ENCODE assay signal across 1 cellular context in the genomic region with DNA sequence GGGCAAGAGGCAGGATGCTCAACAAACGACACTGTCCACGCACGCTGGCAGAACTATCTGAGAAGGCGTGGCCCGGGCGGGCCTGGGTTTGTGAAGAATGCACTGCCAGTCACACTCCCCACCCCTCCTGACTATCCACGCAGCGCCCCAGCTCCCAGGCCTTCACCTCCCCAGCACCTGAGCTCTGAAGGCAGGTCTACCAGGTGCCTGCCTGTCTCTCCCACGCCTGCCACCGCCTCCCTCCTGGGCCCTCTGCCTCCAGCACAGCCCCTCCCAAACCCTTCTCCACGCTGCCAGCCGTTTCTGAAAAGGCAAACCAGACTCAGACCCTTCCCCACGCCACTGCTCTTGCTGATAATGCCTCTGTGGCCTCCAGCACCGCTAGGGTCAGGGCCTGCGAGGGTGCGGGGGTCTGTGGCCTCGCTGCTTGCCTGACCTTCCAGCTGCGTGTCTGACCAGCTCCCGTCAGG.
TF ChIP-seq lines count a peak whose summit lies in the region.

No MANE protein-coding gene starts in this region.

TF ChIP-seq in K562, 482 proteins besides CTCF, POLR2A, EP300 and RAD21:
- TF ChIP-seq RBFOX2 (IDR thresholded peaks at IDR 0.05; ENCODE audit: low read depth, low read length): peak; percentile 43
- TF ChIP-seq ARID3B (CRISPR knock-in tag; IDR thresholded peaks at IDR 0.05; ENCODE audit: borderline replicate concordance): no peak
- no peak for TF ChIP-seq TOE1 (IDR thresholded peaks at IDR 0.05; ENCODE audit: borderline replicate concordance)
- TF ChIP-seq TOE1 (CRISPR knock-in tag; IDR thresholded peaks at IDR 0.05; ENCODE audit: borderline replicate concordance, low read depth): no peak
- TF ChIP-seq, protein P1, sequence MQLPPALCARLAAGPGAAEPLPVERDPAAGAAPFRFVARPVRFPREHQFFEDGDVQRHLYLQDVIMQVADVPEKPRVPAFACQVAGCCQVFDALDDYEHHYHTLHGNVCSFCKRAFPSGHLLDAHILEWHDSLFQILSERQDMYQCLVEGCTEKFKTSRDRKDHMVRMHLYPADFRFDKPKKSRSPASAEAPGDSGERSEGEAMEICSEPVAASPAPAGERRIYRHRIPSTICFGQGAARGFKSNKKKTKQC (CRISPR knock-in tag; IDR thresholded peaks at IDR 0.05): no peak
- TF ChIP-seq, protein P2, sequence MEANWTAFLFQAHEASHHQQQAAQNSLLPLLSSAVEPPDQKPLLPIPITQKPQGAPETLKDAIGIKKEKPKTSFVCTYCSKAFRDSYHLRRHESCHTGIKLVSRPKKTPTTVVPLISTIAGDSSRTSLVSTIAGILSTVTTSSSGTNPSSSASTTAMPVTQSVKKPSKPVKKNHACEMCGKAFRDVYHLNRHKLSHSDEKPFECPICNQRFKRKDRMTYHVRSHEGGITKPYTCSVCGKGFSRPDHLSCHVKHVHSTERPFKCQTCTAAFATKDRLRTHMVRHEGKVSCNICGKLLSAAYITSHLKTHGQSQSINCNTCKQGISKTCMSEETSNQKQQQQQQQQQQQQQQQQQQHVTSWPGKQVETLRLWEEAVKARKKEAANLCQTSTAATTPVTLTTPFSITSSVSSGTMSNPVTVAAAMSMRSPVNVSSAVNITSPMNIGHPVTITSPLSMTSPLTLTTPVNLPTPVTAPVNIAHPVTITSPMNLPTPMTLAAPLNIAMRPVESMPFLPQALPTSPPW (CRISPR knock-in tag; IDR thresholded peaks at IDR 0.05): no peak
- no peak for TF ChIP-seq ZNF165 (CRISPR knock-in tag; IDR thresholded peaks at IDR 0.05; ENCODE audit: borderline replicate concordance)
- TF ChIP-seq RFX1 (IDR thresholded peaks at IDR 0.05): no peak
